ENCODE assay signal across 29 cellular contexts in genomic region chr2:86006524-86006923, GRCh38.
"Had no signal": no experiment of that assay in that cellular context is flagged by ENCODE, and none has a peak within 500 bp of the region (broad histone marks: within the 10 kb centered on the region; RNA-seq: fewer than 3 reads in every experiment).

No MANE protein-coding gene starts in this region.

- DNase-seq: colonic mucosa; cortex of kidney; dermis blood vessel endothelial cell; effector CD4-positive, alpha-beta T cell; effector CD8-positive, alpha-beta T cell; effector memory CD4-positive, alpha-beta T cell; effector memory CD8-positive, alpha-beta T cell; erythroblast; esophagus squamous epithelium; foreskin fibroblast; foreskin keratinocyte; foreskin melanocyte; gastrocnemius medialis; glutamatergic neuron; head of caudate nucleus; heart left ventricle; heart right ventricle had no signal

- H3K27me3 ChIP-seq: colonic mucosa, dorsolateral prefrontal cortex, esophagus muscularis mucosa, esophagus squamous epithelium, foreskin keratinocyte, gastrocnemius medialis, gastroesophageal sphincter, hepatocyte had no signal

- H3K36me3 ChIP-seq: colonic mucosa, esophagus muscularis mucosa, esophagus squamous epithelium, gastrocnemius medialis, gastroesophageal sphincter, heart left ventricle, heart right ventricle had no signal

- H3K4me2 ChIP-seq: hepatocyte had no signal

- H3K9me3 ChIP-seq: colonic mucosa had no signal

- FAIRE-seq: colon, endometrium, endothelial cell of umbilical vein, frontal cortex had no signal

- ATAC-seq: effector memory CD8-positive, alpha-beta T cell; esophagus mucosa; foreskin keratinocyte; gastrocnemius medialis; gastroesophageal sphincter; heart left ventricle; heart right ventricle had no signal

- H3K4me3 Mint-ChIP-seq: dendritic cell treated with granulocyte-macrophage colony-stimulating factor and Interleukin-4, amounts not matched to agents 40 ng/mL and 50 ng/mL, for 4 days; effector memory CD8-positive, alpha-beta T cell had no signal

- H2AFZ ChIP-seq: hepatocyte had no signal

- H3K27me3 Mint-ChIP-seq: dendritic cell treated with granulocyte-macrophage colony-stimulating factor and Interleukin-4, amounts not matched to agents 40 ng/mL and 50 ng/mL, for 4 days; effector memory CD8-positive, alpha-beta T cell had no signal

- H3K4me1 ChIP-seq: esophagus muscularis mucosa, esophagus squamous epithelium, foreskin keratinocyte, gastrocnemius medialis, gastroesophageal sphincter, heart left ventricle had no signal

- H3K27ac Mint-ChIP-seq: dendritic cell treated with granulocyte-macrophage colony-stimulating factor and Interleukin-4, amounts not matched to agents 40 ng/mL and 50 ng/mL, for 4 days; effector memory CD8-positive, alpha-beta T cell had no signal

- H3K9me3 Mint-ChIP-seq: effector memory CD8-positive, alpha-beta T cell had no signal

- H3K4me3 ChIP-seq: colonic mucosa, coronary artery, dorsolateral prefrontal cortex, esophagus muscularis mucosa, esophagus squamous epithelium, gastrocnemius medialis, gastroesophageal sphincter, heart left ventricle, heart right ventricle, hepatocyte had no signal

- H3K27ac ChIP-seq: colonic mucosa, coronary artery, dorsolateral prefrontal cortex, epithelial cell of prostate, esophagus muscularis mucosa, esophagus squamous epithelium, foreskin keratinocyte, gastrocnemius medialis, gastroesophageal sphincter, heart left ventricle, heart right ventricle, hepatocyte had no signal

- H3K79me2 ChIP-seq: hepatocyte had no signal
